ENCODE assay signal across 29 cellular contexts in the genomic region with DNA sequence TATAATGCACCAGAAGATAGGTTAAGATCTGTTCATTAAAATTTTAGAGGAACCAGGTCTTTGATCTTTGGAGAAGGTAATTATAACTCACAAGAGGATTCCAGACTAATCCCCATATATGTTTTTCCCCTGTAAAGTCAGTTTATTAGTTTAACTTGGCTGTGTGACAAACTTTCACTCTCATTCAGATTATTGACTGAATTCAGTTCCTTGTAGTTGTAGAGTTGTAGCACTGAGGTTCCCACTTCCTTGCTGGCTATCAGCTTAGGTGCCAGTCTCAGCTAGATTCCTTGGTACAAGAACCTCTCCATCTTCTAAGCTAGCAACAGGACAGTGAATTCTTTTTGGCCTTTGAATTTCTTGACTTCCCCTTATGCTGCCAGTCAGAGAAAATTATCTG. TPM values are rescaled to one million over a fixed set of nuclear protein-coding genes. Genes with fewer than 3 reads are reported as not detected.
"Had no signal": no experiment of that assay in that cellular context is flagged by ENCODE, and none has a peak within 500 bp of the region (broad histone marks: within the 10 kb centered on the region; RNA-seq: fewer than 3 reads in every experiment).

No MANE protein-coding gene starts in this region.

- H3K27ac Mint-ChIP-seq: activated CD4-positive, alpha-beta T cell treated with anti-CD3 and anti-CD28 coated beads, Interleukin-2, amount 10 ng/mL, durations not matched to agents 24 days and 14 days; activated CD8-positive, alpha-beta memory T cell treated with anti-CD3 and anti-CD28 coated beads, Interleukin-2, amount 10 ng/mL, durations not matched to agents 7 days and 5 days; activated naive CD4-positive, alpha-beta T cell treated with anti-CD3 and anti-CD28 coated beads, Interleukin-2, amount 50 U/mL, for 24 hours; activated T-cell treated with anti-CD3 and anti-CD28 coated beads, Interleukin-2, amount 50 U/mL, for 24 hours; activated T-helper 1 cell treated with anti-CD3 and anti-CD28 coated beads, Interleukin-12 subunit alpha, Interleukin-12 subunit beta, Interleukin-2, Interleukin-4 antibody, amounts not matched to agents 30 ng/mL and 10 ng/mL and 1 ng/mL, durations not matched to agents 14 hours and 24 hours and 36 hours; T-helper 17 cell; WTC11 had no signal

- H3K4me3 Mint-ChIP-seq: activated CD4-positive, alpha-beta T cell treated with anti-CD3 and anti-CD28 coated beads, Interleukin-2, amount 10 ng/mL, durations not matched to agents 24 days and 14 days; activated CD8-positive, alpha-beta memory T cell treated with anti-CD3 and anti-CD28 coated beads, Interleukin-2, amount 10 ng/mL, durations not matched to agents 7 days and 5 days; activated naive CD4-positive, alpha-beta T cell treated with anti-CD3 and anti-CD28 coated beads, Interleukin-2, amount 50 U/mL, for 24 hours; activated T-cell treated with anti-CD3 and anti-CD28 coated beads, Interleukin-2, amount 50 U/mL, for 24 hours; activated T-helper 1 cell treated with anti-CD3 and anti-CD28 coated beads, Interleukin-12 subunit alpha, Interleukin-12 subunit beta, Interleukin-2, Interleukin-4 antibody, amounts not matched to agents 30 ng/mL and 10 ng/mL and 1 ng/mL, durations not matched to agents 14 hours and 24 hours and 36 hours; T-helper 17 cell; WTC11 had no signal

- H3K4me1 Mint-ChIP-seq: activated CD4-positive, alpha-beta T cell treated with anti-CD3 and anti-CD28 coated beads, Interleukin-2, amount 10 ng/mL, durations not matched to agents 24 days and 14 days; activated CD8-positive, alpha-beta memory T cell treated with anti-CD3 and anti-CD28 coated beads, Interleukin-2, amount 10 ng/mL, durations not matched to agents 7 days and 5 days; activated naive CD4-positive, alpha-beta T cell treated with anti-CD3 and anti-CD28 coated beads, Interleukin-2, amount 50 U/mL, for 24 hours; T-helper 17 cell; WTC11 had no signal

- H3K27me3 Mint-ChIP-seq: activated CD4-positive, alpha-beta T cell treated with anti-CD3 and anti-CD28 coated beads, Interleukin-2, amount 10 ng/mL, durations not matched to agents 24 days and 14 days; activated CD8-positive, alpha-beta memory T cell treated with anti-CD3 and anti-CD28 coated beads, Interleukin-2, amount 10 ng/mL, durations not matched to agents 7 days and 5 days; activated naive CD4-positive, alpha-beta T cell treated with anti-CD3 and anti-CD28 coated beads, Interleukin-2, amount 50 U/mL, for 24 hours; activated T-cell treated with anti-CD3 and anti-CD28 coated beads, Interleukin-2, amount 50 U/mL, for 24 hours; T-helper 17 cell had no signal

- DNase-seq: activated CD4-positive, alpha-beta T cell treated with anti-CD3 and anti-CD28 coated beads, Interleukin-2, amount 10 ng/mL, durations not matched to agents 24 days and 14 days; activated CD4-positive, alpha-beta T cell treated with anti-CD3 and anti-CD28 coated beads, Interleukin-2, amount 50 U/mL, for 48 hours; activated CD4-positive, CD25-positive, alpha-beta regulatory T cell treated with anti-CD3 and anti-CD28 coated beads, Interleukin-2, amount 50 U/mL, for 72 hours; activated CD8-positive, alpha-beta memory T cell treated with anti-CD3 and anti-CD28 coated beads, Interleukin-2, amount 10 ng/mL, durations not matched to agents 7 days and 5 days; activated effector memory CD4-positive, alpha-beta T cell treated with Interleukin-2 at 50 U/mL for 16 hours; activated naive CD4-positive, alpha-beta T cell; activated T-cell treated with anti-CD3 and anti-CD28 coated beads, Interleukin-2, amount 50 U/mL, for 24 hours; aorta; central memory CD4-positive, alpha-beta T cell; Kasumi-1; KBM-7; MG63; MV-4-11; NCI-H1092 treated with DMSO at 0.1 percent for 48 hours; NCI-H1417 treated with DMSO at 0.1 percent for 48 hours; NCI-H1694; NCI-H2029; NCI-H345; NCI-H510A; NCI-H526 treated with DMSO at 0.1 percent for 48 hours; PC-3; SHP77; T-helper 17 cell; T-helper 9 cell had no signal

- H3K9me3 ChIP-seq: MG63 had no signal

- H3K36me3 Mint-ChIP-seq: activated CD8-positive, alpha-beta memory T cell treated with anti-CD3 and anti-CD28 coated beads, Interleukin-2, amount 10 ng/mL, durations not matched to agents 7 days and 5 days; activated naive CD4-positive, alpha-beta T cell treated with anti-CD3 and anti-CD28 coated beads, Interleukin-2, amount 50 U/mL, for 24 hours; WTC11 had no signal

- ATAC-seq: activated CD8-positive, alpha-beta memory T cell treated with anti-CD3 and anti-CD28 coated beads, Interleukin-2, amount 10 ng/mL, durations not matched to agents 7 days and 5 days; PC-3; T-helper 17 cell; WTC11 had no signal

- H3K4me3 ChIP-seq: MG63 had no signal

- H3K27me3 ChIP-seq: MG63 had no signal

- H3K36me3 ChIP-seq: MG63 had no signal

- H3K9me3 Mint-ChIP-seq: activated naive CD4-positive, alpha-beta T cell treated with anti-CD3 and anti-CD28 coated beads, Interleukin-2, amount 50 U/mL, for 24 hours; WTC11 had no signal

RNA-seq across cellular contexts. Expression of a gene that starts 19.1 kb away (rescaled TPM):
- total RNA-seq: activated CD4-positive, alpha-beta T cell treated with anti-CD3 and anti-CD28 coated beads, Interleukin-2, amount 10 ng/mL, durations not matched to agents 24 days and 14 days; activated CD8-positive, alpha-beta memory T cell treated with anti-CD3 and anti-CD28 coated beads, Interleukin-2, amount 10 ng/mL, durations not matched to agents 7 days and 5 days; activated T-helper 1 cell treated with anti-CD3 and anti-CD28 coated beads, Interleukin-12 subunit alpha, Interleukin-12 subunit beta, Interleukin-2, Interleukin-4 antibody, amounts not matched to agents 30 ng/mL and 10 ng/mL and 1 ng/mL, durations not matched to agents 14 hours and 24 hours and 36 hours; bronchial epithelial cell; PC-3; SK-MEL-5; T-helper 17 cell had no signal

RNA-seq across cellular contexts. Expression of a gene that starts 20.1 kb away (rescaled TPM):
- total RNA-seq: activated CD4-positive, alpha-beta T cell treated with anti-CD3 and anti-CD28 coated beads, Interleukin-2, amount 10 ng/mL, durations not matched to agents 24 days and 14 days; activated CD8-positive, alpha-beta memory T cell treated with anti-CD3 and anti-CD28 coated beads, Interleukin-2, amount 10 ng/mL, durations not matched to agents 7 days and 5 days; activated T-helper 1 cell treated with anti-CD3 and anti-CD28 coated beads, Interleukin-12 subunit alpha, Interleukin-12 subunit beta, Interleukin-2, Interleukin-4 antibody, amounts not matched to agents 30 ng/mL and 10 ng/mL and 1 ng/mL, durations not matched to agents 14 hours and 24 hours and 36 hours; bronchial epithelial cell; PC-3; SK-MEL-5; T-helper 17 cell; WTC11 had no signal

RNA-seq across cellular contexts. Expression of a gene that starts 51.6 kb away (rescaled TPM):
- total RNA-seq: activated CD4-positive, alpha-beta T cell treated with anti-CD3 and anti-CD28 coated beads, Interleukin-2, amount 10 ng/mL, durations not matched to agents 24 days and 14 days; activated CD8-positive, alpha-beta memory T cell treated with anti-CD3 and anti-CD28 coated beads, Interleukin-2, amount 10 ng/mL, durations not matched to agents 7 days and 5 days; activated T-helper 1 cell treated with anti-CD3 and anti-CD28 coated beads, Interleukin-12 subunit alpha, Interleukin-12 subunit beta, Interleukin-2, Interleukin-4 antibody, amounts not matched to agents 30 ng/mL and 10 ng/mL and 1 ng/mL, durations not matched to agents 14 hours and 24 hours and 36 hours; bronchial epithelial cell; PC-3; SK-MEL-5; T-helper 17 cell had no signal
